ENCODE assay signal across 8 cellular contexts in the genomic region with DNA sequence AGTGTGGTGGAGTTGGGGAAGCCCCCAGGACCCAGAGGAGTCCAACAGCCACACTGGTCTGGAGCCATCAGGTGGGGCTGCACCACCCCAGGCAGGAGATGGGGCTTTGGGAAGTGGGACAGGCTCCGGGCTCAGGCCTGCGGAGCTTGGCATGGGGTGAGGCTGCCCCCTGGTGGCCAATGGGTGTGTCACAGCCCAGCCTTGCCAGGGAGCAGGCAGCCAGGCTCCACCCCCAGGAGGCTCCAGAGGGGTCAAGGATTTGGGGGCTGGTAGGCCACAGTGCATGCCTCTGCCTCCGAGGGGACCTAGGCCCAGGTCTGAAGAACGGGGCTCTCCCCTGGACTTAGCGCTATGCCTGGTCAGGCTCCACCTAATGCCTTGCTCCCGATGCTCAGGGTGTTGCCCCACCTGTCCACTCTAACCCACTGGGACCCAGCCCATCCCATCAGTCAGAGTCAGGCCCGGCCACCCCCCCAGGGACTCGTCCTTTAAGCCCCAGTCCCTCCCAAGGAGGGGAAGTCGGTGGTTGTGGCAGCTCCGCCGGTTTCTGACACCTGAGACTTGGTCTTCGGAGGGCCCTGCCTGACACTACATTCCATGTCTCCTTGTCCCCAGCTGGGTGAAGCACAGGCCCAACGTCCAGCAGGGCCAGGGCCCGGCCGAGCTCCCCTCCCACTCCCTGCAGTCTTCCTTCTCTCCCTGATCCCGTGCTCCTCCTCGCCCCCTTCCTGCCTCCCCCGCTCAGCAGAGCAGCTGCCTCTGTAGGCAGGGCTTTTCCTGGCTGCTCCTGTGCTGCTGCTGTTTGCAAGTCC. TPM values are rescaled to one million over a fixed set of nuclear protein-coding genes. Genes with fewer than 3 reads are reported as not detected.
DNase-seq lines count a peak whose midpoint lies in the region; ATAC-seq lines count a peak whose summit lies in the region.

No MANE protein-coding gene starts in this region.

- no peaks in the 10 kb centered on the region for H3K9me3 ChIP-seq in MG63

- intact Hi-C loops in left colon (cut with DNase I, micrococcal nuclease): loop anchor here in 1 of 2 donors (5.0 kb wide), 1 partner anchor 833 kb away; no protein-coding TSS in a partner anchor

- ATAC-seq in GM21737 (IDR thresholded peaks at IDR 0.05; ENCODE audit: unreplicated experiment): peak; percentile 73
- ATAC-seq in activated CD4-positive, CD25-positive, alpha-beta regulatory T cell treated with anti-CD3 and anti-CD28 coated beads, Interleukin-2, amount 50 U/mL, for 24 hours: peak; percentile 86 to 92
- ATAC-seq in left colon: peak; percentile 95
- ATAC-seq in GM18870 (IDR thresholded peaks at IDR 0.05; ENCODE audit: unreplicated experiment): no peak

- peak; percentile 73 for DNase-seq in ELR (ENCODE audit: low read depth)
- peak; percentile 56 for DNase-seq in MG63
- DNase-seq in caudate nucleus (lab: John Stamatoyannopoulos, UW): peak in 59 of 61 donors; percentile 14 to 86 (median 58)
- DNase-seq in left colon: peak; percentile 42 to 83
- DNase-seq in stimulated activated CD4-positive, alpha-beta T cell treated with anti-CD3 and anti-CD28 coated beads, Interleukin-2, amount 100 ng/mL, for 24 hours: peak; percentile 89

- H3K36me3 ChIP-seq in MG63: no peaks in the 10 kb centered on the region

- peak overlapping the region; percentile 4 for H3K27ac ChIP-seq in caudate nucleus (ENCODE audit: low read depth, low read length)

- H3K4me3 ChIP-seq in MG63: no peak overlapping the region

- no peaks in the 10 kb centered on the region for H3K27me3 ChIP-seq in MG63

RNA-seq across cellular contexts. Expression of gene SAMD8, which starts 11.3 kb away (rescaled TPM):
- 6.9 and 15.0 TPM in 2 replicates for total RNA-seq in MG63 (2014; rRNA removed; shearing (Covaris generic); ENCODE audit: low replicate concordance)
- 10 to 100 TPM; 12.0 to 20.3 TPM for total RNA-seq in left colon
